Comparison of ENCODE assay signal across 8 cellular contexts in genomic region chr7:91571601-91572000, GRCh38.
"Had no signal": no experiment of that assay in that cellular context is flagged by ENCODE, and none has a peak within 500 bp of the region (broad histone marks: within the 10 kb centered on the region; RNA-seq: fewer than 3 reads in every experiment).

No MANE protein-coding gene starts in this region.

- H3K27ac ChIP-seq: GM23248 had no signal

- H3K36me3 ChIP-seq: HAP-1 had no signal

- H3K9me3 ChIP-seq: HAP-1 had no signal

- H3K4me3 Mint-ChIP-seq: HFFc6 had no signal

- H3K27ac Mint-ChIP-seq: HFFc6 had no signal

- DNase-seq: GM23248, GOT3, H7, HFFc6, IMR-90, KBM-7 had no signal

- H3K4me3 ChIP-seq: GM23248, HAP-1 had no signal

- ATAC-seq: HCT116 had no signal

- H3K4me1 ChIP-seq: HAP-1 had no signal
